Comparison of ENCODE assay signal across 27 cellular contexts in genomic region chr6:3619201-3619600, GRCh38.
"Had no signal": no experiment of that assay in that cellular context is flagged by ENCODE, and none has a peak within 500 bp of the region (broad histone marks: within the 10 kb centered on the region; RNA-seq: fewer than 3 reads in every experiment).

No MANE protein-coding gene starts in this region.

- H3K9ac ChIP-seq: SK-N-SH had no signal

- H3K27ac ChIP-seq: adrenal gland, body of pancreas, breast epithelium, Peyer's patch, SJSA1 had no signal

- H3K36me3 ChIP-seq: adrenal gland, breast epithelium, MG63, Peyer's patch, SJSA1 had no signal

- H3K9me3 ChIP-seq: adrenal gland, body of pancreas, breast epithelium, MG63, Peyer's patch, SJSA1, SK-N-SH had no signal

- H3K27me3 ChIP-seq: body of pancreas, breast epithelium, MG63, Peyer's patch, SJSA1 had no signal

- H3K4me3 ChIP-seq: adrenal gland, body of pancreas, breast epithelium, MG63, Peyer's patch, SJSA1 had no signal

- H3K4me1 ChIP-seq: adrenal gland, body of pancreas, breast epithelium, Peyer's patch, SJSA1 had no signal

- DNase-seq: activated CD4-positive, alpha-beta T cell treated with anti-CD3 and anti-CD28 coated beads for 36 hours; activated CD4-positive, alpha-beta T cell treated with anti-CD3 and anti-CD28 coated beads, Interleukin-2, amount 10 ng/mL, durations not matched to agents 7 days and 5 days; activated CD4-positive, alpha-beta T cell treated with anti-CD3 and anti-CD28 coated beads, Interleukin-2, amount 50 U/mL, for 48 hours; activated gamma-delta T cell treated with Interleukin-2 at 50 U/mL for 16 hours; activated naive CD4-positive, alpha-beta T cell treated with anti-CD3 and anti-CD28 coated beads for 36 hours; activated T-cell treated with anti-CD3 and anti-CD28 coated beads, Interleukin-2, amount 50 U/mL, for 24 hours; adrenal gland; body of pancreas; Kasumi-1; KG1; MG63; MV-4-11; NCI-H1092; NCI-H1417 treated with DMSO at 0.1 percent for 48 hours; NCI-H187 treated with DMSO at 0.1 percent for 48 hours; NCI-H2081; NCI-H345; NCI-H510A; NCI-H526; NCI-H748 treated with DMSO at 0.1 percent for 48 hours; NK-92 treated with Interleukin-12 subunit alpha and Interleukin-12 subunit beta, amount 100 ng/mL, for 24 hours; PC-3; Peyer's patch; SHP77 treated with DMSO at 0.1 percent for 48 hours; SK-N-SH had no signal
